ENCODE assay signal across 2 cellular contexts in the genomic region with DNA sequence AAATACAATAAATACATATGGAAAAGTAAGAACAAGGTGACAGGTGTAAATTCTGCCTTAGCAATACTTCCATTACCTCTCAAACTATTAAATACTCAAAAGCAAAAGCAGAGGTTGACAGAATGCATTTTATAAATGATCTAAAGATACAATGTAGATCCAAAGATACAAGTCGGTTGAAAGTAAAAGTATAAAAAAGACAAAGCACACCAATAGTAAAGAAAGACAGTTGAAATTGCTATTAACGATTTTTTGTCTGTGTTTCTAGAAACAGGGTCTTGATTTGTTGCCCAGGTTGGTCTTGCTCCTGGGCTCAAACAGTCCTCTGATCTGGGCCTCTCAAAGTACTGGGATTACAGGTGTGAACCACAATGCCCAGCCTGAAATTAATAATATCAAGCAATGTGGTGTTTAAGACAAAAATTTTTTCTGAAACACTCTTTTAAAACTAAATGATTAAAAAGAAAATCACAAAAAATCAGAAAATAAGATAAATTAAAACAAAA.
TF ChIP-seq lines count a peak whose summit lies in the region.

No MANE protein-coding gene starts in this region.

TF ChIP-seq in A549, 52 proteins besides CTCF, POLR2A, EP300 and RAD21:
- TF ChIP-seq SREBF2 (IDR thresholded peaks at IDR 0.05) (no peak), ZNF302 (CRISPR knock-in tag; IDR thresholded peaks at IDR 0.05) (no peak), CBX8 (IDR thresholded peaks at IDR 0.05) (peak; percentile 89), RNF2 (IDR thresholded peaks at IDR 0.05; ENCODE audit: borderline replicate concordance, low read depth) (peak; percentile 86), FOXS1 (CRISPR knock-in tag; IDR thresholded peaks at IDR 0.05) (no peak)
- TF ChIP-seq, protein P1, sequence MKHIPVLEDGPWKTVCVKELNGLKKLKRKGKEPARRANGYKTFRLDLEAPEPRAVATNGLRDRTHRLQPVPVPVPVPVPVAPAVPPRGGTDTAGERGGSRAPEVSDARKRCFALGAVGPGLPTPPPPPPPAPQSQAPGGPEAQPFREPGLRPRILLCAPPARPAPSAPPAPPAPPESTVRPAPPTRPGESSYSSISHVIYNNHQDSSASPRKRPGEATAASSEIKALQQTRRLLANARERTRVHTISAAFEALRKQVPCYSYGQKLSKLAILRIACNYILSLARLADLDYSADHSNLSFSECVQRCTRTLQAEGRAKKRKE (CRISPR knock-in tag; IDR thresholded peaks at IDR 0.05; ENCODE audit: low read depth) = no peak

TF ChIP-seq in H1, 55 proteins besides CTCF, POLR2A, EP300 and RAD21:
- TF ChIP-seq CBX8 (IDR thresholded peaks at IDR 0.05; ENCODE audit: borderline replicate concordance, low read depth, low read length) (peak; percentile 49; the same call in 1 of the 2 replicates), BCL11A (IDR thresholded peaks at IDR 0.05; ENCODE audit: low read depth in 2 of 2, low read length in 2 of 2) (no peak), CREB1 (IDR thresholded peaks at IDR 0.05) (no peak), TAF7 (optimal IDR thresholded peaks at IDR 0.05; ENCODE audit: borderline replicate concordance, low read depth, low read length) (no peak)
